In the genomic region with DNA sequence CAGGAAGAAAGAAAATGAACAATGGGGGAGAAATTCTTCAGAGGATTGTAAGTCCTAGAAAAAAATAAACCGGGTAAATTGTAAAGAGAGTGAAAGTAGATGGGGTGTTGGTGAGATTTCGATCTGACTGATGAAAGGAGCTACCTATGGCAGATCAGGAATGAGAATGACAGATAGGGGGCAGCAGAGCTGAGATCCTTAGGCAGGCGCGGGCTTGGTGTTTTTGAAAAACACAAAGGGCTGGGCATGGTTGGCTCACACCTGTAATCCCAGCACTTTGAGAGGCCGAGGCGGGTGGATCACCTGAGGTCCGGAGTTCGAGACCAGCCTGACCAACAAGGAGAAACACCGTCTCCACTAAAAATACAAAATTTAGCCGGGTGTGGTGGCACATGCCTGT, we compare ENCODE assay signal across 16 cellular contexts.
DNase-seq lines count a peak whose midpoint lies in the region; ATAC-seq lines count a peak whose summit lies in the region.
"Had no signal": no experiment of that assay in that cellular context is flagged by ENCODE, and none has a peak within 500 bp of the region (broad histone marks: within the 10 kb centered on the region; RNA-seq: fewer than 3 reads in every experiment).

No MANE protein-coding gene starts in this region.

- ATAC-seq in GM18870 (IDR thresholded peaks at IDR 0.05; ENCODE audit: unreplicated experiment) = no peak
- no peak for ATAC-seq in HG02588 (IDR thresholded peaks at IDR 0.05; ENCODE audit: unreplicated experiment)
- no peak for ATAC-seq in activated T-cell treated with anti-CD3 and anti-CD28 coated beads, Interleukin-2, amount 50 U/mL, for 72 hours (replicated peaks in 1 of 2)
- ATAC-seq: effector memory CD8-positive, alpha-beta T cell; natural killer cell; T-cell had no signal

- in situ Hi-C loops in SK-MEL-5 (cut with HindIII; ENCODE audit: low pct_unique_long_range_greater_than_20kb, low sequenced_read_pairs) = no loop called here

- H3K4me3 Mint-ChIP-seq in activated T-cell treated with anti-CD3 and anti-CD28 coated beads, Interleukin-2, amount 50 U/mL, for 72 hours = no peak overlapping the region
- H3K4me3 Mint-ChIP-seq: activated naive CD8-positive, alpha-beta T cell; CD4-positive, CD25-positive, alpha-beta regulatory T cell; effector memory CD8-positive, alpha-beta T cell; natural killer cell; T-cell had no signal

- no peak overlapping the region for H3K27ac Mint-ChIP-seq in activated T-cell treated with anti-CD3 and anti-CD28 coated beads, Interleukin-2, amount 50 U/mL, for 72 hours
- H3K27ac Mint-ChIP-seq: activated naive CD8-positive, alpha-beta T cell; CD4-positive, CD25-positive, alpha-beta regulatory T cell; effector memory CD8-positive, alpha-beta T cell; natural killer cell; T-cell had no signal

- peaks cover 0 to 6% of the 10 kb centered on the region in 2 donors for H3K9me3 Mint-ChIP-seq in activated T-cell treated with anti-CD3 and anti-CD28 coated beads, Interleukin-2, amount 50 U/mL, for 72 hours

- no peaks in the 10 kb centered on the region for H3K27me3 Mint-ChIP-seq in activated T-cell treated with anti-CD3 and anti-CD28 coated beads, Interleukin-2, amount 50 U/mL, for 72 hours (ENCODE audit: low read depth)
- H3K27me3 Mint-ChIP-seq: activated naive CD8-positive, alpha-beta T cell; CD4-positive, CD25-positive, alpha-beta regulatory T cell; effector memory CD8-positive, alpha-beta T cell had no signal

- no peaks in the 10 kb centered on the region for H3K36me3 Mint-ChIP-seq in activated T-cell treated with anti-CD3 and anti-CD28 coated beads, Interleukin-2, amount 50 U/mL, for 72 hours (ENCODE audit: insufficient read depth in 2 of 2)
- H3K36me3 Mint-ChIP-seq: activated naive CD8-positive, alpha-beta T cell; CD4-positive, CD25-positive, alpha-beta regulatory T cell; natural killer cell; T-cell had no signal

- DNase-seq in ELR (ENCODE audit: low read depth) = peak; percentile 2
- peak; percentile 6 for DNase-seq in HuH-7 (ENCODE audit: low spot score)
- DNase-seq in SK-MEL-5 (ENCODE audit: low read depth, low spot score) = peak; percentile 45
- peak; percentile 40 for DNase-seq in iPS-NIHi7 (ENCODE audit: extremely low spot score)
- no peak for DNase-seq in activated T-cell treated with anti-CD3 and anti-CD28 coated beads, Interleukin-2, amount 50 U/mL, for 72 hours
- DNase-seq: activated CD4-positive, CD25-positive, alpha-beta regulatory T cell; activated CD8-positive, alpha-beta memory T cell treated with anti-CD3 and anti-CD28 coated beads, Interleukin-2, amount 50 U/mL, for 4 hours; CD4-positive, CD25-positive, alpha-beta regulatory T cell; effector memory CD8-positive, alpha-beta T cell; natural killer cell; NCI-H1048; NCI-H345; T-cell had no signal

- H3K4me1 Mint-ChIP-seq in activated T-cell treated with anti-CD3 and anti-CD28 coated beads, Interleukin-2, amount 50 U/mL, for 72 hours (ENCODE audit: low read depth) = no peaks in the 10 kb centered on the region
- H3K4me1 Mint-ChIP-seq: CD4-positive, CD25-positive, alpha-beta regulatory T cell; natural killer cell; T-cell had no signal

Comparison
In these comparisons a context has a peak if more than half of its experiments do, and no peak if none do; other contexts are left out.
1. DNase-seq: peak in ELR (single experiment), HuH-7 (single experiment), SK-MEL-5 (single experiment) and iPS-NIHi7 (single experiment); none in activated T-cell treated with anti-CD3 and anti-CD28 coated beads, Interleukin-2, amount 50 U/mL, for 72 hours (0 of 2).